ENCODE assay signal across 8 cellular contexts in the genomic region with DNA sequence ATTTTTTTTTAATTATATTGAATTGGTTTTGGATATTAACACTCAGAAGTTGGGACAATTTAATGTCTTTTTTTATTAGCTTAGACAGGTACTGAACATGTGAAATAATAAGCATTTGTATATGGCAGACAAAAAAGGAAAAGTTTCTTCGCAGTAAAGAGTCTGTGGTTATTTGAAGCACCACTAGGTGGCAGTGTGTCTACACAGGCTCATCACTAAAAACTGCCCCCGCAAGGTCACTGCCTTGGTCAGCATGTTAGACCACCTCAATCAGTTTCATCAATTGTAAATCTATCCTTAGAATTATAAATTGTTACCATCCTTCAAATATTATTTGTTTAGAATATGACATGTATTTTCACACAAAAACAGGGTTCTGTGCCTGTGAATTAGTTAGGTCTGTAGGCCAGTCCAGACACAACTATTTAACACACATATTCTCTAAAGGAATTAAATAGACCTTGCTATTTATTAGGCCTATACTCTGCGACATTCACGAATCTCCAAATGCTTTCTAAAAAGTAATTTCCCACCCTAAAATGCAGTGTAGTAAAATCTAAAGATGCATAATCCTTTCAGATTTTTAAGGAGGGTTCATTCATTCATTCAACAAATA. TPM values are rescaled to one million over a fixed set of nuclear protein-coding genes. Genes with fewer than 3 reads are reported as not detected.
A peak's percentile ranks its signal among the peaks of the same experiment; 100 is the strongest.
DNase-seq lines count a peak whose midpoint lies in the region; ATAC-seq, FAIRE-seq and TF ChIP-seq lines count a peak whose summit lies in the region.

No MANE protein-coding gene starts in this region.

- H2AFZ ChIP-seq in GM12878 (ENCODE audit: control insufficient read depth, low read depth, low read length): no peak overlapping the region
- H2AFZ ChIP-seq in mesenchymal stem cell (ENCODE audit: low read depth, low read length): no peak overlapping the region

- H3K4me2 ChIP-seq in GM12878 (ENCODE audit: control insufficient read depth, insufficient read depth) (no peak overlapping the region), mesenchymal stem cell (ENCODE audit: low read length, poor library complexity, severe bottlenecking) (no peak overlapping the region)

- no TSS peak for BruUV-seq in GM12878 (replicated peaks; lab: Mats Ljungman, UMichigan)

- no peak overlapping the region for H2BK12ac ChIP-seq in mesenchymal stem cell (ENCODE audit: low read length in 2 of 2)

- peak; percentile 9 for DNase-seq in activated CD4-positive, alpha-beta T cell treated with anti-CD3 and anti-CD28 coated beads for 48 hours
- no peak for DNase-seq in activated CD4-positive, alpha-beta T cell treated with anti-CD3 and anti-CD28 coated beads for 4 hours
- peak; percentile 28 for DNase-seq in Jurkat, Clone E6-1 (ENCODE audit: low read depth, low spot score)
- DNase-seq in GM12878 (ENCODE audit: low read depth, low spot score) (peak; percentile 3), mesenchymal stem cell (peak; percentile 38), HuH-7.5 (ENCODE audit: low spot score) (no peak)

- no peak overlapping the region for H3K14ac ChIP-seq in mesenchymal stem cell (ENCODE audit: low read length in 2 of 2)

- H3K18ac ChIP-seq in mesenchymal stem cell (ENCODE audit: low read depth in 1 of 2, low read length in 2 of 2): no peak overlapping the region

- H2AK5ac ChIP-seq in mesenchymal stem cell (ENCODE audit: low read length, severe bottlenecking): no peak overlapping the region

- in situ Hi-C loops in GM12878 (cut with MboI): no loop called here

- peak; percentile 48 for TF ChIP-seq RAD21 in GM12878 (IDR thresholded peaks at IDR 0.05; ENCODE audit: insufficient read depth, low read depth, low read length)

- no peak overlapping the region for H2BK5ac ChIP-seq in mesenchymal stem cell (ENCODE audit: low read depth, low read length, poor library complexity, severe bottlenecking)

- WGBS in GM12878 (ENCODE audit: insufficient coverage, insufficient replicate concordance, low lambda C conversion rate, missing lambda C conversion rate): 0% methylated on average over 4 of the region's 4 CpGs
- 9% methylated on average over 1 of the region's 4 CpGs for WGBS in mesenchymal stem cell

- H4K91ac ChIP-seq in mesenchymal stem cell (ENCODE audit: low read length): no peak overlapping the region

- intact Hi-C loops in GM12878 (cut with micrococcal nuclease; ENCODE audit: unreplicated experiment): loop anchor here (5.0 kb wide), 1 partner anchor 78 kb away; no protein-coding TSS in a partner anchor

- TF ChIP-seq EP300 in GM12878 (IDR thresholded peaks at IDR 0.05; ENCODE audit: borderline replicate concordance in 1 of 2, control insufficient read depth in 1 of 2, low read depth in 2 of 2, low read length in 2 of 2): no peak

- H3K4me1 ChIP-seq in GM12878 (ENCODE audit: control insufficient read depth, insufficient read depth, low read length) (no peaks in the 10 kb centered on the region), mesenchymal stem cell (ENCODE audit: control insufficient read depth, insufficient read depth, low read depth, low read length) (no peaks in the 10 kb centered on the region)

- POLR2A ChIA-PET in GM12878 (lab: Charles Lee): no interaction called here

- H3K4ac ChIP-seq in mesenchymal stem cell (ENCODE audit: low read depth in 1 of 2, low read length in 2 of 2): no peak overlapping the region

- no peaks in the 10 kb centered on the region for H3K9me3 ChIP-seq in GM12878 (replicated peaks; ENCODE audit: control insufficient read depth, insufficient read depth, low read length)
- H3K9me3 ChIP-seq in mesenchymal stem cell (ENCODE audit: control insufficient read depth, low read length): no peaks in the 10 kb centered on the region

- TF ChIP-seq POLR2A in GM12878 (IDR thresholded peaks at IDR 0.05; ENCODE audit: low read depth, low read length): no peak

- no peak overlapping the region for H2BK120ac ChIP-seq in mesenchymal stem cell (ENCODE audit: low read depth, low read length)

- CTCF ChIA-PET in GM12878 (lab: Yijun Ruan, JAX): interaction anchor here (1.3 kb wide), 1 partner anchor 17 kb away, joined by 5 read pairs; no protein-coding TSS in a partner anchor

- H3K79me2 ChIP-seq in GM12878 (ENCODE audit: control insufficient read depth, insufficient read depth, low read length): no peaks in the 10 kb centered on the region

- RAD21 ChIA-PET in GM12878 (lab: Charles Lee; ENCODE audit: unreplicated experiment): no interaction called here

- H3K9ac ChIP-seq in GM12878 (ENCODE audit: control insufficient read depth, insufficient read depth, low read length) (no peak overlapping the region), mesenchymal stem cell (ENCODE audit: low read length) (no peak overlapping the region)

- H4K20me1 ChIP-seq in GM12878 (ENCODE audit: control insufficient read depth, insufficient read depth): no peaks in the 10 kb centered on the region

- H3K27me3 ChIP-seq in GM12878 (replicated peaks in 1 of 2; ENCODE audit: control insufficient read depth in 2 of 2, insufficient read depth in 2 of 2, low read length in 1 of 2) (no peaks in the 10 kb centered on the region), mesenchymal stem cell (ENCODE audit: control insufficient read depth in 1 of 2, insufficient read depth in 1 of 2, low read length in 2 of 2) (peaks cover 0 to 4% of the 10 kb centered on the region in 2 experiments)

- no peak overlapping the region for H3K27ac ChIP-seq in GM12878 (ENCODE audit: control insufficient read depth, insufficient read depth)
- H3K27ac ChIP-seq in mesenchymal stem cell (ENCODE audit: low read length, poor library complexity, severe bottlenecking): no peak overlapping the region

- no peak overlapping the region for H4K8ac ChIP-seq in mesenchymal stem cell (ENCODE audit: low read length)

- peak; percentile 69 to 73 (median 72); a peak in 5 of 6 replicates for TF ChIP-seq CTCF in GM12878 (IDR thresholded peaks at IDR 0.05 in 2 of 3, conservative IDR thresholded peaks at IDR 0.05 in 1 of 3; ENCODE audit: control insufficient read depth in 2 of 3, extremely low read depth in 1 of 3, insufficient read depth in 1 of 3, low read depth in 3 of 3, low read length in 3 of 3)

- no peaks in the 10 kb centered on the region for H3K36me3 ChIP-seq in GM12878 (ENCODE audit: control insufficient read depth in 2 of 2, insufficient read depth in 2 of 2, low read length in 1 of 2)
- H3K36me3 ChIP-seq in mesenchymal stem cell (ENCODE audit: control insufficient read depth in 1 of 2, insufficient read depth in 2 of 2, low read depth in 1 of 2, low read length in 2 of 2): peaks cover 0 to 8% of the 10 kb centered on the region in 2 experiments

- no peaks in the 10 kb centered on the region for H3K79me1 ChIP-seq in mesenchymal stem cell (replicated peaks; ENCODE audit: low read length, poor library complexity, severe bottlenecking)

- SMC1A ChIA-PET in GM12878 (lab: Charles Lee; ENCODE audit: uncharacterized antibody, unreplicated experiment): no interaction called here

- no peak overlapping the region for H3K23ac ChIP-seq in mesenchymal stem cell (ENCODE audit: low read length in 2 of 2)

- FAIRE-seq in GM12878 (lab: Jason Lieb, UNC): no peak

- ATAC-seq in GM21390 (IDR thresholded peaks at IDR 0.05; ENCODE audit: unreplicated experiment) (peak; percentile 86), GM12878 (peak; percentile 81), GM18870 (IDR thresholded peaks at IDR 0.05; ENCODE audit: unreplicated experiment) (no peak)

- no peak overlapping the region for H3K4me3 ChIP-seq in Jurkat, Clone E6-1 (ENCODE audit: low read length)
- H3K4me3 ChIP-seq in GM12878 (no peak overlapping the region), mesenchymal stem cell (ENCODE audit: insufficient read depth in 1 of 2, low read depth in 1 of 2, low read length in 2 of 2) (no peak overlapping the region)

- H2BK15ac ChIP-seq in mesenchymal stem cell (ENCODE audit: low read depth, poor library complexity, severe bottlenecking): no peak overlapping the region

TF ChIP-seq in GM12878, 131 proteins besides CTCF, POLR2A, EP300 and RAD21:
- TF ChIP-seq BMI1 (IDR thresholded peaks at IDR 0.05; ENCODE audit: borderline replicate concordance): no peak
- peak; percentile 20; the same call in 1 of the 2 replicates for TF ChIP-seq SMC3 (IDR thresholded peaks at IDR 0.05; ENCODE audit: borderline replicate concordance, low read length)
- peak; percentile 78 for TF ChIP-seq RUNX3 (IDR thresholded peaks at IDR 0.05; ENCODE audit: low read length)
- TF ChIP-seq CBFB (IDR thresholded peaks at IDR 0.05; ENCODE audit: low read depth): peak; percentile 29; the same call in 1 of the 2 replicates

RNA-seq across cellular contexts. Expression of a gene that starts 17.0 kb away (rescaled TPM):
- polyA plus RNA-seq in Jurkat, Clone E6-1 (2012; ENCODE audit: insufficient read depth, insufficient read length): not detected
- not detected in 2 replicates for total RNA-seq in GM12878 (2013; cell fraction: nucleolus; rRNA removed)
- total RNA-seq in GM12878 (2014; rRNA removed) (not detected in 2 replicates), GM12878 (2014; rRNA removed; fragmentation: Illumina TruSeq; extraction: Trizol) (not detected in 2 replicates), GM12878 (2021) (not detected in 2 replicates)
- not detected for polyA plus RNA-seq in GM12878 (2011; ENCODE audit: low read depth)
- polyA plus RNA-seq in GM12878 (2011; rRNA removed) (0.03 TPM in 1 of 2 replicates, not detected in the other), GM12878 (2014; fragmentation: Illumina TruSeq; extraction: Trizol) (not detected in 2 replicates), GM12878 (2014; fragmentation: Nextera tagmentation; extraction: Ambion mirVana) (not detected), GM12878 (2014; rRNA removed) (not detected in 2 replicates), GM12878 (2016; fragmentation: Nextera tagmentation; extraction: Ambion mirVana) (not detected)
- not detected in 2 replicates for polyA plus RNA-seq in GM12878 (2011; cell fraction: cytosol; rRNA removed)
- polyA plus RNA-seq in GM12878 (2011; cell fraction: nucleus; rRNA removed): not detected in 2 replicates
- polyA plus RNA-seq in GM12878 (2012): not detected in 2 replicates
- not detected in 2 replicates for polyA minus RNA-seq in GM12878 (2011; rRNA and poly(A)+ RNA removed)
- not detected in 2 replicates for polyA minus RNA-seq in GM12878 (2011; cell fraction: cytosol; rRNA and poly(A)+ RNA removed)
- not detected in 2 replicates for polyA minus RNA-seq in GM12878 (2011; cell fraction: nucleus; rRNA and poly(A)+ RNA removed)
- polyA plus RNA-seq in mesenchymal stem cell (2013, experiment 1 of 2): not detected
- not detected for polyA plus RNA-seq in mesenchymal stem cell (2013, experiment 2 of 2)

Comparison
In these comparisons a context has a peak if more than half of its experiments do, and no peak if none do; other contexts are left out.
1. DNase-seq: peak in activated CD4-positive, alpha-beta T cell treated with anti-CD3 and anti-CD28 coated beads for 48 hours (single experiment), Jurkat, Clone E6-1 (single experiment), GM12878 (single experiment) and mesenchymal stem cell (single experiment); none in activated CD4-positive, alpha-beta T cell treated with anti-CD3 and anti-CD28 coated beads for 4 hours (0 of 2) and HuH-7.5 (single experiment).